Comparison of ENCODE assay signal across 3 cellular contexts in genomic region chr18:46456691-46457090, GRCh38.
"Had no signal": no experiment of that assay in that cellular context is flagged by ENCODE, and none has a peak within 500 bp of the region (broad histone marks: within the 10 kb centered on the region; RNA-seq: fewer than 3 reads in every experiment).

No MANE protein-coding gene starts in this region.

- DNase-seq: GDM1, GF-D8 had no signal

- H3K4me3 ChIP-seq: GM12878 had no signal
